ENCODE assay signal across 1 cellular context in genomic region chr17:79927136-79927661, GRCh38.
TF ChIP-seq lines count a peak whose summit lies in the region.

No MANE protein-coding gene starts in this region.

TF ChIP-seq in K562, 482 proteins besides CTCF, POLR2A, EP300 and RAD21:
- TF ChIP-seq GATA2 (CRISPR knock-in tag; IDR thresholded peaks at IDR 0.05), result 0 out of 2 replicates have a peak, but pooled peaks have one; percentile 13
- no peak for TF ChIP-seq NFRKB (IDR thresholded peaks at IDR 0.05; ENCODE audit: low read depth)
